Comparison of ENCODE assay signal across 8 cellular contexts in genomic region chr17:2595200-2595599, GRCh38. TPM values are rescaled to one million over a fixed set of nuclear protein-coding genes. Genes with fewer than 3 reads are reported as not detected.
DNase-seq lines count a peak whose midpoint lies in the region; ATAC-seq and TF ChIP-seq lines count a peak whose summit lies in the region.

No MANE protein-coding gene starts in this region.

- ATAC-seq in RWPE2 (ENCODE audit: low read depth), result no peak
- ATAC-seq in HG03097 (IDR thresholded peaks at IDR 0.05; ENCODE audit: low FRiP score, unreplicated experiment), result no peak
- ATAC-seq in HG03280 (IDR thresholded peaks at IDR 0.05; ENCODE audit: unreplicated experiment), result no peak
- no peak for ATAC-seq in HG02610 (IDR thresholded peaks at IDR 0.05; ENCODE audit: unreplicated experiment)

- H3K9me3 ChIP-seq in RWPE2 (ENCODE audit: severe bottlenecking), result no peaks in the 10 kb centered on the region

- H3K27me3 ChIP-seq in H7 (ENCODE audit: control insufficient read depth, insufficient read depth, low read length), result no peaks in the 10 kb centered on the region
- H3K27me3 ChIP-seq in RWPE2 (ENCODE audit: insufficient read depth, poor library complexity, severe bottlenecking), result no peaks in the 10 kb centered on the region

- DNase-seq in H7 (no peak), RWPE2 (ENCODE audit: low spot score) (no peak), fibroblast of the aortic adventitia (ENCODE audit: low read depth) (no peak), skeletal muscle cell (ENCODE audit: low read depth) (no peak), dermis blood vessel endothelial cell (no peak)

- peak overlapping the region; percentile 88 for H3K27ac ChIP-seq in RWPE2 (ENCODE audit: poor library complexity, severe bottlenecking)

- H3K36me3 ChIP-seq in H7 (replicated peaks; ENCODE audit: control insufficient read depth, insufficient read depth, low read length) (no peaks in the 10 kb centered on the region), RWPE2 (ENCODE audit: low read depth) (peaks cover 18% of the 10 kb centered on the region)

- no peak for TF ChIP-seq CTCF in RWPE2 (IDR thresholded peaks at IDR 0.05; ENCODE audit: poor library complexity, severe bottlenecking)
- TF ChIP-seq CTCF in fibroblast of the aortic adventitia (IDR thresholded peaks at IDR 0.05; ENCODE audit: insufficient read depth, low read length), result no peak

- peaks cover 28% of the 10 kb centered on the region for H3K4me1 ChIP-seq in RWPE2 (ENCODE audit: insufficient read depth, poor library complexity, severe bottlenecking)

- H3K4me3 ChIP-seq in H7 (ENCODE audit: insufficient read depth, low read depth, low read length), result peak overlapping the region; percentile 91
- peak overlapping the region; percentile 95 for H3K4me3 ChIP-seq in RWPE2 (ENCODE audit: severe bottlenecking)
- peak overlapping the region; percentile 84 for H3K4me3 ChIP-seq in fibroblast of the aortic adventitia (ENCODE audit: low read depth, low read length)
- peak overlapping the region; percentile 92 for H3K4me3 ChIP-seq in skeletal muscle cell (ENCODE audit: low read depth, low read length)

RNA-seq across cellular contexts. Expression of gene PAFAH1B1, which starts 1.7 kb away (rescaled TPM):
- total RNA-seq in H7 (2014; rRNA removed; shearing (Covaris generic)), result 79.6 and 107 TPM in 2 replicates
- total RNA-seq in fibroblast of the aortic adventitia (ENCODE audit: low replicate concordance), result 81.0 and 131 TPM in 2 replicates
- total RNA-seq in dermis blood vessel endothelial cell, result 88.3 and 129 TPM in 2 replicates
